Comparison of ENCODE assay signal across 20 cellular contexts in genomic region chr2:138323382-138324067, GRCh38.
"Had no signal": no experiment of that assay in that cellular context is flagged by ENCODE, and none has a peak within 500 bp of the region (broad histone marks: within the 10 kb centered on the region; RNA-seq: fewer than 3 reads in every experiment).

No MANE protein-coding gene starts in this region.

- H3K27ac ChIP-seq: esophagus squamous epithelium, gastroesophageal sphincter, ovary, psoas muscle, right atrium auricular region, spleen, transverse colon, vagina had no signal

- DNase-seq: activated CD4-positive, alpha-beta T cell treated with anti-CD3 and anti-CD28 coated beads, Interleukin-2, amount 50 U/mL, for 48 hours; activated naive CD4-positive, alpha-beta T cell treated with Interleukin-2 at 50 U/mL for 16 hours; activated naive CD8-positive, alpha-beta T cell treated with anti-CD3 and anti-CD28 coated beads for 36 hours; activated T-cell treated with anti-CD3 and anti-CD28 coated beads, Interleukin-2, amount 50 U/mL, for 48 hours; amniotic stem cell; cortex of kidney; esophagus squamous epithelium; head of caudate nucleus; hypothalamus; ovary; psoas muscle; spleen; stimulated activated CD4-positive, alpha-beta T cell treated with anti-CD3 and anti-CD28 coated beads, Interleukin-4, amount 100 ng/mL, for 24 hours; T-helper 9 cell; transverse colon had no signal

- H3K9me3 ChIP-seq: esophagus squamous epithelium, gastroesophageal sphincter, ovary, psoas muscle, right atrium auricular region, spleen, transverse colon, vagina had no signal

- H3K27me3 Mint-ChIP-seq: natural killer cell treated with Interleukin-12 subunit alpha and Interleukin-12 subunit beta and Interleukin-15 and Interleukin-18, amount 100 ng/mL, for 72 hours had no signal

- H3K9me3 Mint-ChIP-seq: activated naive CD8-positive, alpha-beta T cell treated with anti-CD3 and anti-CD28 coated beads for 36 hours; endodermal cell had no signal

- ATAC-seq: gastroesophageal sphincter; natural killer cell treated with Interleukin-12 subunit alpha and Interleukin-12 subunit beta and Interleukin-15 and Interleukin-18, amount 100 ng/mL, for 72 hours; psoas muscle had no signal

- H3K4me3 Mint-ChIP-seq: activated naive CD8-positive, alpha-beta T cell treated with anti-CD3 and anti-CD28 coated beads for 36 hours; endodermal cell; natural killer cell treated with Interleukin-12 subunit alpha and Interleukin-12 subunit beta and Interleukin-15 and Interleukin-18, amount 100 ng/mL, for 72 hours had no signal

- H3K27ac Mint-ChIP-seq: activated naive CD8-positive, alpha-beta T cell treated with anti-CD3 and anti-CD28 coated beads for 36 hours; endodermal cell; natural killer cell treated with Interleukin-12 subunit alpha and Interleukin-12 subunit beta and Interleukin-15 and Interleukin-18, amount 100 ng/mL, for 72 hours had no signal

- H3K4me1 Mint-ChIP-seq: activated naive CD8-positive, alpha-beta T cell treated with anti-CD3 and anti-CD28 coated beads for 36 hours had no signal

- H3K4me1 ChIP-seq: esophagus squamous epithelium, gastroesophageal sphincter, psoas muscle, right atrium auricular region, spleen, transverse colon, vagina had no signal

- H3K27me3 ChIP-seq: esophagus squamous epithelium, gastroesophageal sphincter, ovary, right atrium auricular region, spleen, transverse colon, vagina had no signal

- H3K4me3 ChIP-seq: esophagus squamous epithelium, gastroesophageal sphincter, ovary, psoas muscle, right atrium auricular region, spleen, transverse colon, vagina had no signal

- H3K36me3 ChIP-seq: esophagus squamous epithelium, gastroesophageal sphincter, ovary, right atrium auricular region, spleen, transverse colon, vagina had no signal
